16 cellular contexts compared by ENCODE assay signal in the genomic region with DNA sequence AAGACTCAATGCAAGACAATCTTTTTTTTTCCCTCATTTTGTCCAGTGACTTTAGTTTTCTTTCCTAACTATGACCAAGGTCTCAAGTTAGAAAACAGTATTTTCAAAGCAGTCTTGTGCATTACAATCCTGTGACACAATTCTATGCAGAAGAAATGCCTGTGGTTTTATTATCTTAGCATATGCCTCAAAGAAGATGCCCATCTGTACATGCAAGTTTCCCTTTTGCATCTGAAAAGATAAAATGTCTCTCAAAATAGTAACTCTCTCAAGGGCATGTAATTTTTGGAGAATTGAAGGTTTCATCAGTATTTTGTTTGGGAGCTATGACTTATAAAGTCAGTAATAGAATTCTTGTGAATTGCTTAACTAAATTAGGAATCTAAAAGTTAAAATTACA.
DNase-seq lines count a peak whose midpoint lies in the region; ATAC-seq and TF ChIP-seq lines count a peak whose summit lies in the region.
"Had no signal": no experiment of that assay in that cellular context is flagged by ENCODE, and none has a peak within 500 bp of the region (broad histone marks: within the 10 kb centered on the region; RNA-seq: fewer than 3 reads in every experiment).

No MANE protein-coding gene starts in this region.

- no peak overlapping the region for H3K23ac ChIP-seq in trophoblast cell (ENCODE audit: low read length)

- H3K9ac ChIP-seq in trophoblast cell (ENCODE audit: low read length), result no peak overlapping the region
- H3K9ac ChIP-seq: KMS-11 had no signal

- H3K27me3 Mint-ChIP-seq in T-cell, result no peaks in the 10 kb centered on the region
- H3K27me3 Mint-ChIP-seq in activated CD8-positive, alpha-beta T cell treated with anti-CD3 and anti-CD28 coated beads for 36 hours, result no peaks in the 10 kb centered on the region
- H3K27me3 Mint-ChIP-seq: CD4-positive, CD25-positive, alpha-beta regulatory T cell had no signal

- H4K8ac ChIP-seq in trophoblast cell (ENCODE audit: low read depth, low read length), result no peak overlapping the region

- POLR2A ChIA-PET in T-cell (lab: Charles Lee), result interaction anchor here in 1 of 2 donors (0.6 kb wide), 1 partner anchor 78 kb away, joined by 3 read pairs; no protein-coding TSS in a partner anchor
- POLR2A ChIA-PET in activated CD8-positive, alpha-beta T cell treated with anti-CD3 and anti-CD28 coated beads for 36 hours (lab: Charles Lee), result no interaction called here

- no peak overlapping the region for H3K4ac ChIP-seq in trophoblast cell (ENCODE audit: low read depth, low read length)

- no peaks in the 10 kb centered on the region for H3K36me3 Mint-ChIP-seq in T-cell
- H3K36me3 Mint-ChIP-seq in activated CD8-positive, alpha-beta T cell treated with anti-CD3 and anti-CD28 coated beads for 36 hours (ENCODE audit: low read depth), result peaks cover 2% of the 10 kb centered on the region

- H3K27ac ChIP-seq in trophoblast cell (ENCODE audit: low read depth, low read length), result no peak overlapping the region
- H3K27ac ChIP-seq: KMS-11 had no signal

- peak overlapping the region; percentile 27 to 71 for H3K27ac Mint-ChIP-seq in T-cell
- H3K27ac Mint-ChIP-seq in activated CD8-positive, alpha-beta T cell treated with anti-CD3 and anti-CD28 coated beads for 36 hours, result no peak overlapping the region
- H3K27ac Mint-ChIP-seq: CD4-positive, CD25-positive, alpha-beta regulatory T cell had no signal

- H2AFZ ChIP-seq in trophoblast cell (ENCODE audit: insufficient read depth, low read length, poor library complexity), result no peak overlapping the region

- H2AK5ac ChIP-seq in trophoblast cell (ENCODE audit: low read length), result no peak overlapping the region

- no peak overlapping the region for H3K18ac ChIP-seq in trophoblast cell (ENCODE audit: low read length)

- intact Hi-C loops in activated CD8-positive, alpha-beta T cell treated with anti-CD3 and anti-CD28 coated beads for 36 hours (cut with micrococcal nuclease), result no loop called here

- no peak for TF ChIP-seq CTCF in fibroblast of the aortic adventitia (IDR thresholded peaks at IDR 0.05; ENCODE audit: insufficient read depth, low read length)
- no peak for TF ChIP-seq CTCF in activated CD8-positive, alpha-beta T cell treated with anti-CD3 and anti-CD28 coated beads for 36 hours (IDR thresholded peaks at IDR 0.05)

- H2BK120ac ChIP-seq in trophoblast cell (ENCODE audit: insufficient read depth, low read length, poor library complexity), result no peak overlapping the region

- no peak overlapping the region for H4K91ac ChIP-seq in trophoblast cell (ENCODE audit: low read depth, low read length)

- peaks cover 7 to 24% (median 12%) of the 10 kb centered on the region in 3 donors for H3K9me3 Mint-ChIP-seq in T-cell
- H3K9me3 Mint-ChIP-seq in activated CD8-positive, alpha-beta T cell treated with anti-CD3 and anti-CD28 coated beads for 36 hours, result peaks cover 17% of the 10 kb centered on the region

- H3K4me1 ChIP-seq in trophoblast cell (ENCODE audit: control insufficient read depth in 1 of 2, insufficient read depth in 2 of 2, low read length in 2 of 2), result peaks cover 7% of the 10 kb centered on the region in 2 experiments
- H3K4me1 ChIP-seq: HAP-1 had no signal

- H3K4me2 ChIP-seq in trophoblast cell (ENCODE audit: low read length), result no peak overlapping the region
- H3K4me2 ChIP-seq: KMS-11 had no signal

- no peak overlapping the region for H4K12ac ChIP-seq in trophoblast cell (ENCODE audit: low read depth, low read length)

- CTCF ChIA-PET in T-cell (lab: Charles Lee), result no interaction called here
- CTCF ChIA-PET in activated CD8-positive, alpha-beta T cell treated with anti-CD3 and anti-CD28 coated beads for 36 hours (lab: Charles Lee), result no interaction called here

- H3K79me1 ChIP-seq in trophoblast cell (ENCODE audit: low read length), result peaks cover 5% of the 10 kb centered on the region

- peaks cover 39 to 42% (median 42%) of the 10 kb centered on the region in 3 donors for H3K4me1 Mint-ChIP-seq in T-cell
- peaks cover 29% of the 10 kb centered on the region for H3K4me1 Mint-ChIP-seq in activated CD8-positive, alpha-beta T cell treated with anti-CD3 and anti-CD28 coated beads for 36 hours (ENCODE audit: low read depth)

- no peak overlapping the region for H3K14ac ChIP-seq in trophoblast cell (ENCODE audit: low read length)

- DNase-seq in EH (ENCODE audit: low read depth) (peak; percentile 1), T-cell (no peak), fibroblast of the aortic adventitia (ENCODE audit: low read depth) (peak; percentile 20), trophoblast cell (peak; percentile 19 to 81), OCI-M2 (lab: John Stamatoyannopoulos, UW; ENCODE audit: unreplicated experiment) (no peak), NCI-H510A (lab: John Stamatoyannopoulos, UW) (no peak), superior temporal gyrus (ENCODE audit: extremely low spot score) (no peak)
- no peak for DNase-seq in activated CD8-positive, alpha-beta T cell treated with anti-CD3 and anti-CD28 coated beads for 36 hours
- DNase-seq: CD4-positive, CD25-positive, alpha-beta regulatory T cell; NCI-H1092; NCI-H2081 treated with DMSO at 0.1 percent for 48 hours; NCI-H2227 treated with DMSO at 0.1 percent for 48 hours; NCI-H526; RPMI8226 had no signal

- no peak overlapping the region for H2BK12ac ChIP-seq in trophoblast cell (ENCODE audit: low read length)

- no peaks in the 10 kb centered on the region for H3K36me3 ChIP-seq in trophoblast cell (ENCODE audit: control insufficient read depth in 1 of 2, insufficient read depth in 2 of 2, low read length in 2 of 2)
- H3K36me3 ChIP-seq: HAP-1 had no signal

- H2BK5ac ChIP-seq in trophoblast cell (ENCODE audit: low read depth, low read length, poor library complexity), result no peak overlapping the region

- H3K9me3 ChIP-seq in trophoblast cell (ENCODE audit: insufficient read depth, low read depth, low read length), result no peaks in the 10 kb centered on the region
- H3K9me3 ChIP-seq: HAP-1 had no signal

- H3K4me3 Mint-ChIP-seq in T-cell, result no peak overlapping the region
- H3K4me3 Mint-ChIP-seq in activated CD8-positive, alpha-beta T cell treated with anti-CD3 and anti-CD28 coated beads for 36 hours, result no peak overlapping the region

- H3K79me2 ChIP-seq in trophoblast cell (ENCODE audit: control insufficient read depth, insufficient read depth, low read length, poor library complexity), result no peaks in the 10 kb centered on the region

- ATAC-seq in T-cell (replicated peaks in 1 of 4), result no peak
- no peak for ATAC-seq in activated CD8-positive, alpha-beta T cell treated with anti-CD3 and anti-CD28 coated beads for 36 hours

- H3K27me3 ChIP-seq in trophoblast cell (ENCODE audit: insufficient read depth, low read length), result no peaks in the 10 kb centered on the region

- H3K4me3 ChIP-seq in fibroblast of the aortic adventitia (ENCODE audit: low read depth, low read length) (no peak overlapping the region), trophoblast cell (ENCODE audit: low read depth, low read length) (no peak overlapping the region)
- H3K4me3 ChIP-seq: HAP-1 had no signal

Comparison
In these comparisons a context has a peak if more than half of its experiments do, and no peak if none do; other contexts are left out.
1. DNase-seq: peak in EH (single experiment), fibroblast of the aortic adventitia (single experiment) and trophoblast cell (2 of 2); none in T-cell (0 of 34), activated CD8-positive, alpha-beta T cell treated with anti-CD3 and anti-CD28 coated beads for 36 hours (single experiment), OCI-M2 (single experiment), NCI-H510A (single experiment) and superior temporal gyrus (single experiment).